In the genomic region with DNA sequence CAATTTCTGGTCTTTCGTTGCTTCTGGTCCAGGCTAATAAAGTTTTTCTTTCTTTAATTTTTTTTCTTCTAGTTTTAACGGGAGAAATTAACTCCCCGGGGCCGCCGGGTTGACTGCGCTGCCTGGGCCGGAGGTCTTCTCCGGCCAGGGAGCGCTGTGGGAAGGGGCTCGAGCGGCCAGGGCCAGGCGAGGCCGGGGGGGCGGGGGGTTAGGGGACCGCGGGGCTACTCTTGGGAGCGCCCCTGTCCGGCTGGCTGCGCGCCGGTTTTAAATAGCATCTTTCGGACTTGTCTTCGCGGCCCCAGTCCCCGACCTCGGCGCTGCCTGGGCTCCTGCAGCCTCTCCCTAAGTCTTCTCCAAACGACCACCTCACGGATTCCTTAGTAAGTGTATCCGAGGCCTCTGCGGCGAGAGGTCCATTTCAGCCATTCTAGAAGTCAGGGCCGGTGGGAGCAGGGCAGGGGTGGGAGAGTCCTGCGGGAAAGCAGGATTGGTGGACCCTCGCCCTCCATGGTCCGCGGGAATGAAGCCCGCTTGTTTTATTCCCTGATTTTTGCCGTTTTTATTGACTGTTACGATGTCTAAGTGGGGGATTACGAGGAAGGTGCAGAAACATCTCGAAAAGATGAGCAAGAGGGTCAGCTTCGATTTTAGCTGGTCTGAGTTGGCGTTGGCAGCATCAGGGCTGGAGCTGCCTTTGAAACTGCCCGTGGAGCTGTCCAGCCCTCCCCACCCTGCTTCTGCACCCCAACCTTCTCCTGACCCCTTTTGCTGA, we compare ENCODE assay signal across 1 cellular context.
TF ChIP-seq lines count a peak whose summit lies in the region.

No MANE protein-coding gene starts in this region.

TF ChIP-seq in K562, 482 proteins besides CTCF, POLR2A, EP300 and RAD21 (continued from another document):
- TF ChIP-seq, protein P1, sequence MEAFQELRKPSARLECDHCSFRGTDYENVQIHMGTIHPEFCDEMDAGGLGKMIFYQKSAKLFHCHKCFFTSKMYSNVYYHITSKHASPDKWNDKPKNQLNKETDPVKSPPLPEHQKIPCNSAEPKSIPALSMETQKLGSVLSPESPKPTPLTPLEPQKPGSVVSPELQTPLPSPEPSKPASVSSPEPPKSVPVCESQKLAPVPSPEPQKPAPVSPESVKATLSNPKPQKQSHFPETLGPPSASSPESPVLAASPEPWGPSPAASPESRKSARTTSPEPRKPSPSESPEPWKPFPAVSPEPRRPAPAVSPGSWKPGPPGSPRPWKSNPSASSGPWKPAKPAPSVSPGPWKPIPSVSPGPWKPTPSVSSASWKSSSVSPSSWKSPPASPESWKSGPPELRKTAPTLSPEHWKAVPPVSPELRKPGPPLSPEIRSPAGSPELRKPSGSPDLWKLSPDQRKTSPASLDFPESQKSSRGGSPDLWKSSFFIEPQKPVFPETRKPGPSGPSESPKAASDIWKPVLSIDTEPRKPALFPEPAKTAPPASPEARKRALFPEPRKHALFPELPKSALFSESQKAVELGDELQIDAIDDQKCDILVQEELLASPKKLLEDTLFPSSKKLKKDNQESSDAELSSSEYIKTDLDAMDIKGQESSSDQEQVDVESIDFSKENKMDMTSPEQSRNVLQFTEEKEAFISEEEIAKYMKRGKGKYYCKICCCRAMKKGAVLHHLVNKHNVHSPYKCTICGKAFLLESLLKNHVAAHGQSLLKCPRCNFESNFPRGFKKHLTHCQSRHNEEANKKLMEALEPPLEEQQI (IDR thresholded peaks at IDR 0.05): no peak
- TF ChIP-seq ZFX (CRISPR knock-in tag; IDR thresholded peaks at IDR 0.05) (peak; percentile 53), PHF20 (IDR thresholded peaks at IDR 0.05; ENCODE audit: partially characterized antibody) (peak; percentile 30), TAF7 (tag; IDR thresholded peaks at IDR 0.05) (peak; percentile 39; the same call in 1 of the 2 replicates), SAP30 (IDR thresholded peaks at IDR 0.05; ENCODE audit: borderline replicate concordance, insufficient read depth, low read depth, low read length, poor library complexity, severe bottlenecking) (peak; percentile 57), ARID1B (IDR thresholded peaks at IDR 0.05) (no peak), NCOR1 (IDR thresholded peaks at IDR 0.05) (no peak), ZNF384 (IDR thresholded peaks at IDR 0.05; ENCODE audit: low read depth, low read length) (peak; percentile 41; the same call in 1 of the 2 replicates), CBX1 (IDR thresholded peaks at IDR 0.05; ENCODE audit: low read depth) (peak; percentile 2; the same call in 1 of the 2 replicates), ATF7 (IDR thresholded peaks at IDR 0.05) (no peak), RBBP5 (IDR thresholded peaks at IDR 0.05; ENCODE audit: borderline replicate concordance, insufficient read depth, low read length, poor library complexity, severe bottlenecking) (peak; percentile 69), SRSF7 (optimal IDR thresholded peaks at IDR 0.05; ENCODE audit: low read depth, low read length) (no peak), SMARCE1 (IDR thresholded peaks at IDR 0.05) (peak; percentile 59; the same call in 1 of the 2 replicates), L3MBTL2 (IDR thresholded peaks at IDR 0.05) (no peak)
- TF ChIP-seq, protein P2, sequence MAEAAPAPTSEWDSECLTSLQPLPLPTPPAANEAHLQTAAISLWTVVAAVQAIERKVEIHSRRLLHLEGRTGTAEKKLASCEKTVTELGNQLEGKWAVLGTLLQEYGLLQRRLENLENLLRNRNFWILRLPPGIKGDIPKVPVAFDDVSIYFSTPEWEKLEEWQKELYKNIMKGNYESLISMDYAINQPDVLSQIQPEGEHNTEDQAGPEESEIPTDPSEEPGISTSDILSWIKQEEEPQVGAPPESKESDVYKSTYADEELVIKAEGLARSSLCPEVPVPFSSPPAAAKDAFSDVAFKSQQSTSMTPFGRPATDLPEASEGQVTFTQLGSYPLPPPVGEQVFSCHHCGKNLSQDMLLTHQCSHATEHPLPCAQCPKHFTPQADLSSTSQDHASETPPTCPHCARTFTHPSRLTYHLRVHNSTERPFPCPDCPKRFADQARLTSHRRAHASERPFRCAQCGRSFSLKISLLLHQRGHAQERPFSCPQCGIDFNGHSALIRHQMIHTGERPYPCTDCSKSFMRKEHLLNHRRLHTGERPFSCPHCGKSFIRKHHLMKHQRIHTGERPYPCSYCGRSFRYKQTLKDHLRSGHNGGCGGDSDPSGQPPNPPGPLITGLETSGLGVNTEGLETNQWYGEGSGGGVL (CRISPR knock-in tag; IDR thresholded peaks at IDR 0.05): no peak
- TF ChIP-seq, protein P3, sequence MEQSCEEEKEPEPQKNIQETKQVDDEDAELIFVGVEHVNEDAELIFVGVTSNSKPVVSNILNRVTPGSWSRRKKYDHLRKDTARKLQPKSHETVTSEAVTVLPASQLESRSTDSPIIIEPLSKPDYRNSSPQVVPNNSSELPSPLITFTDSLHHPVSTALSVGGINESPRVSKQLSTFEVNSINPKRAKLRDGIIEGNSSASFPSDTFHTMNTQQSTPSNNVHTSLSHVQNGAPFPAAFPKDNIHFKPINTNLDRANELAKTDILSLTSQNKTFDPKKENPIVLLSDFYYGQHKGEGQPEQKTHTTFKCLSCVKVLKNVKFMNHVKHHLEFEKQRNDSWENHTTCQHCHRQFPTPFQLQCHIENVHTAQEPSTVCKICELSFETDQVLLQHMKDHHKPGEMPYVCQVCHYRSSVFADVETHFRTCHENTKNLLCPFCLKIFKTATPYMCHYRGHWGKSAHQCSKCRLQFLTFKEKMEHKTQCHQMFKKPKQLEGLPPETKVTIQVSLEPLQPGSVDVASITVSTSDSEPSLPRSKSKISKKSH (CRISPR knock-in tag; IDR thresholded peaks at IDR 0.05): no peak
